ENCODE assay signal across 8 cellular contexts in the genomic region with DNA sequence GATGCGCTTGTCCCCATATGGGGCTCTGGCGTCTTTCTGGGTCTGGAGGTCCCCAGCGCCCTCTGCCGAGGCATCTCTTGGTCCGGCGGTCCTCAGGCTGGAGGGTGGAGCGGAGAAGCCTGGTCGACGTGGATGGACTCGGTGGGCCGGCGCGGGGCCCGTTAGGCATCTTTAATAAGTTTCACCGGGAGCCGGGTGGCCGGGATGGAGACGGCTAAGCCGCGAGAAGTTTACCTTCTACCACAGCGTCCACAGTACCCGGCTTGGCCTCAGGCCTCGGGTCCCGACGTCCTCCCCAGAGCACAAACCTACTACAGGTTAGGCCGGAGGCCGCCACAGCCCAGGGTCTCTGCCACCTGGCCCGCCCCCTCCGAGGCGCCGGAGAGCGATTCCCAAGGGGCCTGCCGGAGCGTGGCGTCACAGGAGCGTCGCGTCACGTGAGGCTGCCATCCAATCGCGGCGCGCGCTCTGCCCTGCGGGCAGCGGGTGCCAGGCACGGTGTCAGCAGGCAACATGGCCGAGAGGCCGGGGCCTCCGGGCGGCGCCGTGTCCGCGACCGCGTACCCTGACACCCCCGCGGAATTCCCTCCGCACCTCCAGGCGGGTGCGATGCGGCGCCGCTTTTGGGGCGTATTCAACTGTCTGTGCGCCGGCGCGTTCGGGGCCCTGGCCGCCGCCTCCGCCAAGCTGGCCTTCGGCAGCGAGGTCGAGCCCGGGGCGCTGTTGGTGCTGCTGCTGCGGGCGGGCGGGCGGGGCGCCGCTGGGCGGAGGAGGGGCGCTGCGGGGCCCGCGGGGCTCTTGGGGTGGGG. TPM values are rescaled to one million over a fixed set of nuclear protein-coding genes. Genes with fewer than 3 reads are reported as not detected.
A peak's percentile ranks its signal among the peaks of the same experiment; 100 is the strongest.
DNase-seq lines count a peak whose midpoint lies in the region; ATAC-seq and TF ChIP-seq lines count a peak whose summit lies in the region.

A gene (plus strand): TSS at position 501 of the 809 bp plus-strand sequence. CDS start 13 bp downstream, at position 514.

- peak within 1 kb of the TSS; percentile 84 for H3K4me3 Mint-ChIP-seq in activated CD8-positive, alpha-beta T cell treated with anti-CD3 and anti-CD28 coated beads, Interleukin-2, amount 10 ng/mL, durations not matched to agents 7 days and 5 days

- H4K20me1 ChIP-seq in BLaER1, result no peaks in the 10 kb centered on the region

- H3K27ac Mint-ChIP-seq in activated CD8-positive, alpha-beta T cell treated with anti-CD3 and anti-CD28 coated beads, Interleukin-2, amount 10 ng/mL, durations not matched to agents 7 days and 5 days, result peak within 1 kb of the TSS; percentile 84

- peaks cover 8% of the 10 kb centered on the region for H3K9me3 ChIP-seq in BLaER1
- H3K9me3 ChIP-seq in ectodermal cell (ENCODE audit: control insufficient read depth, low read length), result no peaks in the 10 kb centered on the region
- H3K9me3 ChIP-seq in lower lobe of right lung, result no peaks in the 10 kb centered on the region

- peaks cover 21% of the 10 kb centered on the region for H3K36me3 Mint-ChIP-seq in activated CD8-positive, alpha-beta T cell treated with anti-CD3 and anti-CD28 coated beads, Interleukin-2, amount 10 ng/mL, durations not matched to agents 7 days and 5 days (ENCODE audit: low read depth)

- peak within 1 kb of the TSS; percentile 84 for H3K9ac ChIP-seq in BLaER1

- DNase-seq in NCI-H748 treated with DMSO at 0.1 percent for 48 hours (lab: John Stamatoyannopoulos, UW) (peak; percentile 67), lower lobe of right lung (peak; percentile 93)
- peak; percentile 86 for DNase-seq in activated CD8-positive, alpha-beta T cell treated with anti-CD3 and anti-CD28 coated beads, Interleukin-2, amount 10 ng/mL, durations not matched to agents 7 days and 5 days
- DNase-seq in stimulated activated CD4-positive, alpha-beta T cell treated with anti-CD3 and anti-CD28 coated beads, TNF-alpha, amount 100 ng/mL, for 24 hours (ENCODE audit: low read depth in 3 of 3), result peak; percentile 71 to 87 (median 73)

- POLR2A ChIA-PET in activated CD8-positive, alpha-beta T cell treated with anti-CD3 and anti-CD28 coated beads, Interleukin-2, amount 10 ng/mL, durations not matched to agents 7 days and 5 days (lab: Charles Lee), result interaction anchor here (0.8 kb wide), 1 partner anchor 278 kb away, joined by 3 read pairs; no protein-coding TSS in a partner anchor

- CTCF ChIA-PET in activated CD8-positive, alpha-beta T cell treated with anti-CD3 and anti-CD28 coated beads, Interleukin-2, amount 10 ng/mL, durations not matched to agents 7 days and 5 days (lab: Charles Lee), result no interaction called here

- ATAC-seq in HG03432 (IDR thresholded peaks at IDR 0.05; ENCODE audit: unreplicated experiment), result peak; percentile 96
- ATAC-seq in activated CD8-positive, alpha-beta T cell treated with anti-CD3 and anti-CD28 coated beads, Interleukin-2, amount 10 ng/mL, durations not matched to agents 7 days and 5 days, result peak; percentile 96
- peak; percentile 98 to 100 for ATAC-seq in lower lobe of right lung

- no peaks in the 10 kb centered on the region for H3K27me3 Mint-ChIP-seq in activated CD8-positive, alpha-beta T cell treated with anti-CD3 and anti-CD28 coated beads, Interleukin-2, amount 10 ng/mL, durations not matched to agents 7 days and 5 days (ENCODE audit: low read depth)

- peak; percentile 86 for TF ChIP-seq POLR2A in GM19099 (IDR thresholded peaks at IDR 0.05; ENCODE audit: extremely low read depth, insufficient read length, low read depth)

- H3K27ac ChIP-seq in BLaER1, result peak within 1 kb of the TSS; percentile 87
- H3K27ac ChIP-seq in ectodermal cell (ENCODE audit: insufficient read depth, low read depth, low read length, poor library complexity, severe bottlenecking), result peak within 1 kb of the TSS; percentile 76
- H3K27ac ChIP-seq in lower lobe of right lung, result peak within 1 kb of the TSS; percentile 93

- peaks cover 32% of the 10 kb centered on the region for H3K36me3 ChIP-seq in BLaER1
- H3K36me3 ChIP-seq in ectodermal cell (ENCODE audit: control insufficient read depth, insufficient read depth, low read length), result no peaks in the 10 kb centered on the region
- no peaks in the 10 kb centered on the region for H3K36me3 ChIP-seq in lower lobe of right lung

- H3K9me3 Mint-ChIP-seq in activated CD8-positive, alpha-beta T cell treated with anti-CD3 and anti-CD28 coated beads, Interleukin-2, amount 10 ng/mL, durations not matched to agents 7 days and 5 days (ENCODE audit: insufficient read depth), result no peaks in the 10 kb centered on the region

- H3K4me1 ChIP-seq in BLaER1, result peaks cover 15% of the 10 kb centered on the region
- H3K4me1 ChIP-seq in ectodermal cell (ENCODE audit: control insufficient read depth, insufficient read depth, low read length), result peaks cover 5% of the 10 kb centered on the region
- peaks cover 9% of the 10 kb centered on the region for H3K4me1 ChIP-seq in lower lobe of right lung

- no peaks in the 10 kb centered on the region for H3K27me3 ChIP-seq in BLaER1
- H3K27me3 ChIP-seq in ectodermal cell (ENCODE audit: control insufficient read depth, insufficient read depth, low read length, poor library complexity, severe bottlenecking), result no peaks in the 10 kb centered on the region
- H3K27me3 ChIP-seq in lower lobe of right lung (ENCODE audit: low read depth), result no peaks in the 10 kb centered on the region

- peak within 1 kb of the TSS; percentile 96 for H3K4me2 ChIP-seq in BLaER1

- peaks cover 36% of the 10 kb centered on the region for H3K4me1 Mint-ChIP-seq in activated CD8-positive, alpha-beta T cell treated with anti-CD3 and anti-CD28 coated beads, Interleukin-2, amount 10 ng/mL, durations not matched to agents 7 days and 5 days (ENCODE audit: low read depth)

- WGBS in ectodermal cell, 2 experiments, result 19 to 21% methylated on average over 90 of the region's 90 CpGs

- intact Hi-C loops in lower lobe of right lung (cut with DNase I), result no loop called here

- TF ChIP-seq CTCF in lower lobe of right lung (IDR thresholded peaks at IDR 0.05), result peak; percentile 15

- H3K4me3 ChIP-seq in BLaER1 (peak within 1 kb of the TSS; percentile 74), ectodermal cell (ENCODE audit: insufficient read depth, low read depth, low read length) (peak within 1 kb of the TSS; percentile 58), lower lobe of right lung (peak within 1 kb of the TSS; percentile 82)

RNA-seq across cellular contexts. Expression of the gene that starts here (rescaled TPM):
- total RNA-seq in activated CD8-positive, alpha-beta T cell treated with anti-CD3 and anti-CD28 coated beads, Interleukin-2, amount 10 ng/mL, durations not matched to agents 7 days and 5 days, result 1 to 10 TPM; 8.4 TPM
- polyA plus RNA-seq in ectodermal cell (2013, experiment 1 of 4), result 20.5 TPM
- 16.6 TPM for polyA plus RNA-seq in ectodermal cell (2013, experiment 2 of 4)
- polyA plus RNA-seq in ectodermal cell (2013, experiment 3 of 4), result 17.7 TPM
- polyA plus RNA-seq in ectodermal cell (2013, experiment 4 of 4), result 24.4 TPM
- total RNA-seq in lower lobe of right lung, result 17.4 TPM

Comparison
In these comparisons a context has a peak if more than half of its experiments do, and no peak if none do; other contexts are left out.
1. Peak in every context shown above with its lines: DNase-seq, ATAC-seq, H3K4me3 ChIP-seq and H3K27ac ChIP-seq.